11 cellular contexts compared by ENCODE assay signal in genomic region chr12:80946591-80946990, GRCh38. TPM values are rescaled to one million over a fixed set of nuclear protein-coding genes. Genes with fewer than 3 reads are reported as not detected.
A peak's percentile ranks its signal among the peaks of the same experiment; 100 is the strongest.
DNase-seq lines count a peak whose midpoint lies in the region; ATAC-seq, FAIRE-seq and TF ChIP-seq lines count a peak whose summit lies in the region.
"Had no signal": no experiment of that assay in that cellular context is flagged by ENCODE, and none has a peak within 500 bp of the region (broad histone marks: within the 10 kb centered on the region; RNA-seq: fewer than 3 reads in every experiment).

No MANE protein-coding gene starts in this region.

- H3K9me3 Mint-ChIP-seq in activated CD8-positive, alpha-beta T cell treated with anti-CD3 and anti-CD28 coated beads, Interleukin-2, amount 10 ng/mL, durations not matched to agents 7 days and 5 days (ENCODE audit: insufficient read depth), result no peaks in the 10 kb centered on the region
- H3K9me3 Mint-ChIP-seq in naive thymus-derived CD4-positive, alpha-beta T cell, result peaks cover 0 to 14% (median 1%) of the 10 kb centered on the region in 11 donors

- ATAC-seq in right cardiac atrium (no peak), aorta (ENCODE audit: low FRiP score) (no peak)
- ATAC-seq in activated CD8-positive, alpha-beta T cell treated with anti-CD3 and anti-CD28 coated beads, Interleukin-2, amount 10 ng/mL, durations not matched to agents 7 days and 5 days, result no peak
- ATAC-seq in naive thymus-derived CD4-positive, alpha-beta T cell, result no peak

- no peaks in the 10 kb centered on the region for H3K9me3 ChIP-seq in left ventricle myocardium inferior (replicated peaks)
- H3K9me3 ChIP-seq in right cardiac atrium (ENCODE audit: control insufficient read depth, low read length), result no peaks in the 10 kb centered on the region
- no peaks in the 10 kb centered on the region for H3K9me3 ChIP-seq in naive thymus-derived CD4-positive, alpha-beta T cell (ENCODE audit: control insufficient read depth in 2 of 3, low read length in 3 of 3)
- H3K9me3 ChIP-seq in aorta (ENCODE audit: control insufficient read depth, low read length), result no peaks in the 10 kb centered on the region
- H3K9me3 ChIP-seq: ascending aorta had no signal

- H3K27ac Mint-ChIP-seq in activated CD8-positive, alpha-beta T cell treated with anti-CD3 and anti-CD28 coated beads, Interleukin-2, amount 10 ng/mL, durations not matched to agents 7 days and 5 days, result no peak overlapping the region
- no peak overlapping the region for H3K27ac Mint-ChIP-seq in naive thymus-derived CD4-positive, alpha-beta T cell

- POLR2A ChIA-PET in activated CD8-positive, alpha-beta T cell treated with anti-CD3 and anti-CD28 coated beads, Interleukin-2, amount 10 ng/mL, durations not matched to agents 7 days and 5 days (lab: Charles Lee), result no interaction called here
- POLR2A ChIA-PET in naive thymus-derived CD4-positive, alpha-beta T cell (lab: Charles Lee), result no interaction called here

- H3K4me3 Mint-ChIP-seq in activated CD8-positive, alpha-beta T cell treated with anti-CD3 and anti-CD28 coated beads, Interleukin-2, amount 10 ng/mL, durations not matched to agents 7 days and 5 days, result no peak overlapping the region
- H3K4me3 Mint-ChIP-seq in naive thymus-derived CD4-positive, alpha-beta T cell, result no peak overlapping the region

- no peaks in the 10 kb centered on the region for H3K27me3 ChIP-seq in left ventricle myocardium inferior (ENCODE audit: low read depth)
- H3K27me3 ChIP-seq in right cardiac atrium (ENCODE audit: control insufficient read depth, insufficient read depth), result no peaks in the 10 kb centered on the region
- H3K27me3 ChIP-seq in naive thymus-derived CD4-positive, alpha-beta T cell (ENCODE audit: control insufficient read depth in 2 of 2, insufficient read depth in 2 of 2, low read length in 2 of 2), result no peaks in the 10 kb centered on the region
- H3K27me3 ChIP-seq in aorta (ENCODE audit: control insufficient read depth in 1 of 2, insufficient read depth in 2 of 2, low read length in 1 of 2), result no peaks in the 10 kb centered on the region
- H3K27me3 ChIP-seq: ascending aorta had no signal

- H3K36me3 Mint-ChIP-seq in activated CD8-positive, alpha-beta T cell treated with anti-CD3 and anti-CD28 coated beads, Interleukin-2, amount 10 ng/mL, durations not matched to agents 7 days and 5 days (ENCODE audit: low read depth), result no peaks in the 10 kb centered on the region
- H3K36me3 Mint-ChIP-seq in naive thymus-derived CD4-positive, alpha-beta T cell, result no peaks in the 10 kb centered on the region

- no peaks in the 10 kb centered on the region for H3K4me1 Mint-ChIP-seq in activated CD8-positive, alpha-beta T cell treated with anti-CD3 and anti-CD28 coated beads, Interleukin-2, amount 10 ng/mL, durations not matched to agents 7 days and 5 days (ENCODE audit: low read depth)
- no peaks in the 10 kb centered on the region for H3K4me1 Mint-ChIP-seq in naive thymus-derived CD4-positive, alpha-beta T cell

- 39% methylated on average over 3 of the region's 3 CpGs for WGBS in right cardiac atrium
- WGBS in aorta, 2 donors, result 64 to 67% methylated on average over 3 of the region's 3 CpGs

- TF ChIP-seq RAD21 in Ishikawa (IDR thresholded peaks at IDR 0.05; ENCODE audit: low read depth), result peak; percentile 23; the same call in 1 of the 2 replicates

- TF ChIP-seq EP300 in Ishikawa (IDR thresholded peaks at IDR 0.05; ENCODE audit: borderline replicate concordance), result no peak

- H3K4me1 ChIP-seq in left ventricle myocardium inferior, result no peaks in the 10 kb centered on the region
- H3K4me1 ChIP-seq in right cardiac atrium (ENCODE audit: control insufficient read depth, insufficient read depth, low read length), result no peaks in the 10 kb centered on the region
- H3K4me1 ChIP-seq in naive thymus-derived CD4-positive, alpha-beta T cell (ENCODE audit: control insufficient read depth in 2 of 2, insufficient read depth in 2 of 2, low read length in 2 of 2), result no peaks in the 10 kb centered on the region
- H3K4me1 ChIP-seq in aorta (ENCODE audit: control insufficient read depth in 1 of 2, insufficient read depth in 2 of 2, low read length in 2 of 2), result no peaks in the 10 kb centered on the region
- H3K4me1 ChIP-seq: ascending aorta had no signal

- peak; percentile 57 for TF ChIP-seq CTCF in left ventricle myocardium inferior (IDR thresholded peaks at IDR 0.05; ENCODE audit: borderline replicate concordance)

- no peak for DNase-seq in left ventricle myocardium inferior
- DNase-seq in right cardiac atrium, result no peak
- DNase-seq in activated CD8-positive, alpha-beta T cell treated with anti-CD3 and anti-CD28 coated beads, Interleukin-2, amount 10 ng/mL, durations not matched to agents 7 days and 5 days, result no peak
- DNase-seq in globus pallidus (ENCODE audit: low spot score), result no peak
- DNase-seq in naive thymus-derived CD4-positive, alpha-beta T cell, result no peak
- no peak for DNase-seq in aorta
- DNase-seq: activated CD4-positive, CD25-positive, alpha-beta regulatory T cell; NCI-H524 treated with DMSO at 0.1 percent for 48 hours had no signal

- CTCF ChIA-PET in activated CD8-positive, alpha-beta T cell treated with anti-CD3 and anti-CD28 coated beads, Interleukin-2, amount 10 ng/mL, durations not matched to agents 7 days and 5 days (lab: Charles Lee), result no interaction called here
- CTCF ChIA-PET in naive thymus-derived CD4-positive, alpha-beta T cell (lab: Charles Lee), result no interaction called here

- H3K27me3 Mint-ChIP-seq in activated CD8-positive, alpha-beta T cell treated with anti-CD3 and anti-CD28 coated beads, Interleukin-2, amount 10 ng/mL, durations not matched to agents 7 days and 5 days (ENCODE audit: low read depth), result no peaks in the 10 kb centered on the region
- no peaks in the 10 kb centered on the region for H3K27me3 Mint-ChIP-seq in naive thymus-derived CD4-positive, alpha-beta T cell

- intact Hi-C loops in left ventricle myocardium inferior (cut with micrococcal nuclease) (no loop called here), right cardiac atrium (cut with DNase I) (loop anchor here in 1 of 4 donors (5.0 kb wide), 1 partner anchor 109 kb away; no protein-coding TSS in a partner anchor), aorta (cut with DNase I) (no loop called here)
- intact Hi-C loops in naive thymus-derived CD4-positive, alpha-beta T cell (cut with micrococcal nuclease), result no loop called here

- FAIRE-seq in endometrium (lab: Jason Lieb, UNC), result peak; percentile 69

- H3K4me3 ChIP-seq in left ventricle myocardium inferior (no peak overlapping the region), right cardiac atrium (ENCODE audit: low read length) (no peak overlapping the region), aorta (ENCODE audit: low read length in 2 of 2) (no peak overlapping the region)
- no peak overlapping the region for H3K4me3 ChIP-seq in naive thymus-derived CD4-positive, alpha-beta T cell (ENCODE audit: low read length)
- H3K4me3 ChIP-seq: ascending aorta had no signal

- H3K27ac ChIP-seq in left ventricle myocardium inferior (replicated peaks), result no peak overlapping the region
- H3K27ac ChIP-seq in right cardiac atrium (ENCODE audit: low read length), result no peak overlapping the region
- no peak overlapping the region for H3K27ac ChIP-seq in naive thymus-derived CD4-positive, alpha-beta T cell (ENCODE audit: low read depth, low read length)
- H3K27ac ChIP-seq in aorta (ENCODE audit: low read depth in 1 of 2, low read length in 2 of 2), result no peak overlapping the region
- H3K27ac ChIP-seq: ascending aorta had no signal

- H3K36me3 ChIP-seq in left ventricle myocardium inferior (no peaks in the 10 kb centered on the region), aorta (ENCODE audit: control insufficient read depth in 1 of 2, insufficient read depth in 2 of 2, low read length in 1 of 2) (no peaks in the 10 kb centered on the region)
- no peaks in the 10 kb centered on the region for H3K36me3 ChIP-seq in naive thymus-derived CD4-positive, alpha-beta T cell (ENCODE audit: control insufficient read depth in 2 of 3, insufficient read depth in 3 of 3, low read length in 3 of 3)
- H3K36me3 ChIP-seq: ascending aorta had no signal

TF ChIP-seq in Ishikawa, 13 proteins besides CTCF, POLR2A, EP300 and RAD21 (continues in another document):
- TF ChIP-seq, protein P1, sequence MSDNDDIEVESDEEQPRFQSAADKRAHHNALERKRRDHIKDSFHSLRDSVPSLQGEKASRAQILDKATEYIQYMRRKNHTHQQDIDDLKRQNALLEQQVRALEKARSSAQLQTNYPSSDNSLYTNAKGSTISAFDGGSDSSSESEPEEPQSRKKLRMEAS (IDR thresholded peaks at IDR 0.05), result no peak
- TF ChIP-seq YY1 (IDR thresholded peaks at IDR 0.05; ENCODE audit: low read depth), result no peak
- no peak for TF ChIP-seq TCF12 (IDR thresholded peaks at IDR 0.05; ENCODE audit: low read depth)
- no peak for TF ChIP-seq EGR1 (IDR thresholded peaks at IDR 0.05)
- TF ChIP-seq FOXM1 (IDR thresholded peaks at IDR 0.05; ENCODE audit: borderline replicate concordance, low read depth), result no peak
- no peak for TF ChIP-seq TAF1 (IDR thresholded peaks at IDR 0.05; ENCODE audit: low read depth)
- no peak for TF ChIP-seq CREB1 (IDR thresholded peaks at IDR 0.05; ENCODE audit: low read depth)
- no peak for TF ChIP-seq CEBPB (IDR thresholded peaks at IDR 0.05)
- no peak for TF ChIP-seq NFIC (IDR thresholded peaks at IDR 0.05)
- TF ChIP-seq USF1 (IDR thresholded peaks at IDR 0.05), result no peak

RNA-seq across cellular contexts. Expression of gene LIN7A, which starts 8.9 kb away (rescaled TPM):
- total RNA-seq in left ventricle myocardium inferior, result 11.9 TPM
- total RNA-seq in right cardiac atrium, result 10 to 100 TPM; 18.9 to 22.3 (median 20.6) TPM
- polyA plus RNA-seq in right cardiac atrium, result 9.2 TPM
- total RNA-seq in activated CD8-positive, alpha-beta T cell treated with anti-CD3 and anti-CD28 coated beads, Interleukin-2, amount 10 ng/mL, durations not matched to agents 7 days and 5 days, result not detected
- total RNA-seq in naive thymus-derived CD4-positive, alpha-beta T cell, result 1 to 10 TPM in 2 of 5 experiments, under 1 TPM in 1, not detected in 2; 0.27 to 7.1 (median 1.4) TPM
- polyA plus RNA-seq in naive thymus-derived CD4-positive, alpha-beta T cell, result not detected
- total RNA-seq in aorta, result 1 to 10 TPM; 5.7 to 5.8 TPM
- polyA plus RNA-seq in aorta, result 1 to 10 TPM in 1 of 2 donors, under 1 TPM in 1; 0.08 to 1.4 TPM
